Comparison of ENCODE assay signal across 20 cellular contexts in the genomic region with DNA sequence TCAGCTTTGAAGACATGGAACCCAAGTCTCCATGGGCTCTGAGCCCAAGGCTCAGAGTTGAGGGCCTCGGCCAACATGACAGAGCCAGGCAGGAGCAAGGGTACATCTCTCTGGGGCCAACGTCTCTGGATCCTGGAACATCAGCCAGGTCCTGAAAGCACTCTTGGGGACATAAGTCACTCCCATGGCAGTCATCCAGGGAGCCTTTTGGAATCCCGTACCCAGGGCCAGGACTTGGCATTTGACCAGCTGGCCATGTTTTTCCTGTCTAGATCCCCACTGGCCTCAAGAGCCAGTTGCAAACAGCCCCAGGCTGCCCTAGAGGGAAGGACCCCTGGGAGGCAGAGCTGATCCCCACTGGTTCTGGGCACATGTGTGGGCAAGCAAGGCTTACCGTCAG. TPM values are rescaled to one million over a fixed set of nuclear protein-coding genes. Genes with fewer than 3 reads are reported as not detected.
DNase-seq lines count a peak whose midpoint lies in the region; ATAC-seq and TF ChIP-seq lines count a peak whose summit lies in the region.
"Had no signal": no experiment of that assay in that cellular context is flagged by ENCODE, and none has a peak within 500 bp of the region (broad histone marks: within the 10 kb centered on the region; RNA-seq: fewer than 3 reads in every experiment).

No MANE protein-coding gene starts in this region.

- no peaks in the 10 kb centered on the region for H3K27me3 ChIP-seq in right cardiac atrium (ENCODE audit: control insufficient read depth, insufficient read depth)
- H3K27me3 ChIP-seq in thyroid gland: no peaks in the 10 kb centered on the region
- H3K27me3 ChIP-seq: SJCRH30 had no signal

- intact Hi-C loops in right cardiac atrium (cut with DNase I) (loop anchor here (2.0 to 10.0 kb wide), 6 partner anchors 74 to 717 kb away; no protein-coding TSS in a partner anchor), thyroid gland (cut with DNase I) (loop anchor here (5.0 kb wide), 1 partner anchor 77 kb away; no protein-coding TSS in a partner anchor)

- H3K4me1 ChIP-seq in right cardiac atrium (ENCODE audit: control insufficient read depth, insufficient read depth, low read length) (no peaks in the 10 kb centered on the region), thyroid gland (peaks cover 3 to 11% of the 10 kb centered on the region in 2 donors)
- H3K4me1 ChIP-seq: SJCRH30 had no signal

- H3K27ac ChIP-seq in coronary artery (peak overlapping the region in 1 of 2 donors; percentile 5), right cardiac atrium (ENCODE audit: low read length) (no peak overlapping the region), thyroid gland (no peak overlapping the region)
- H3K27ac ChIP-seq: PC-9, SJCRH30 had no signal

- WGBS in right cardiac atrium: 32% methylated on average over 4 of the region's 4 CpGs
- 42 to 45% methylated on average over 2 to 3 of the region's 4 CpGs for WGBS in thyroid gland, 2 donors

- peak; percentile 30 for DNase-seq in NCI-H2029 treated with DMSO at 0.1 percent for 48 hours (lab: John Stamatoyannopoulos, UW)
- DNase-seq in coronary artery (ENCODE audit: low spot score): peak; percentile 77
- DNase-seq in right cardiac atrium: peak; percentile 64 to 84 (median 76)
- peak; percentile 57 to 69 for DNase-seq in thyroid gland
- no peak for DNase-seq in NCI-H345 treated with DMSO at 0.1 percent for 48 hours (lab: John Stamatoyannopoulos, UW; ENCODE audit: unreplicated experiment)
- DNase-seq in stimulated activated CD4-positive, alpha-beta T cell treated with anti-CD3 and anti-CD28 coated beads, Interleukin-4, amount 100 ng/mL, for 24 hours: no peak
- DNase-seq in stimulated activated naive CD4-positive, alpha-beta T cell (lab: John Stamatoyannopoulos, UW): no peak
- DNase-seq: activated CD4-positive, alpha-beta memory T cell treated with anti-CD3 and anti-CD28 coated beads, Interleukin-2, amount 10 ng/mL, durations not matched to agents 7 days and 5 days; activated naive CD4-positive, alpha-beta T cell treated with anti-CD3 and anti-CD28 coated beads, Interleukin-2, amount 10 ng/mL, durations not matched to agents 7 days and 5 days; activated T-cell treated with anti-CD3 and anti-CD28 coated beads, Interleukin-2, amount 50 U/mL, for 1 hour; NCI-H1105 treated with DMSO at 0.1 percent for 48 hours; NCI-H2081; PC-9; SJCRH30; stimulated activated CD4-positive, alpha-beta T cell treated with anti-CD3 and anti-CD28 coated beads, Interleukin-4, amount 100 ng/mL, for 1 hour; stimulated activated naive B cell treated with anti-CD40 and anti-IgM and Interleukin-4, amounts not matched to agents 10 μg/mL and 1 μg/mL and 100 μg/mL, for 72 hours had no signal

- peak in 1 of 2 donors; percentile 22 for ATAC-seq in right cardiac atrium
- ATAC-seq: activated CD4-positive, CD25-positive, alpha-beta regulatory T cell treated with anti-CD3 and anti-CD28 coated beads, Interleukin-2, amount 50 U/mL, for 24 hours; HCT116; stimulated activated naive B cell treated with anti-CD40 and anti-IgM and Interleukin-4, amounts not matched to agents 10 μg/mL and 1 μg/mL and 100 μg/mL, for 72 hours; T-cell had no signal

- TF ChIP-seq POLR2A in thyroid gland (IDR thresholded peaks at IDR 0.05): no peak

- H3K9me3 ChIP-seq in right cardiac atrium (ENCODE audit: control insufficient read depth, low read length) (no peaks in the 10 kb centered on the region), thyroid gland (no peaks in the 10 kb centered on the region)
- H3K9me3 ChIP-seq: SJCRH30 had no signal

- no peaks in the 10 kb centered on the region for H3K36me3 ChIP-seq in thyroid gland
- H3K36me3 ChIP-seq: SJCRH30 had no signal

- H3K4me3 ChIP-seq in coronary artery (no peak overlapping the region), right cardiac atrium (ENCODE audit: low read length) (no peak overlapping the region), thyroid gland (replicated peaks in 1 of 3) (no peak overlapping the region)
- H3K4me3 ChIP-seq: PC-9, SJCRH30 had no signal

- no peak for TF ChIP-seq CTCF in coronary artery (IDR thresholded peaks at IDR 0.05)
- TF ChIP-seq CTCF in thyroid gland (IDR thresholded peaks at IDR 0.05): no peak

RNA-seq across cellular contexts. Expression of a gene that starts 4.3 kb away (rescaled TPM):
- total RNA-seq in right cardiac atrium (100 to 1,000 TPM; 102 to 154 (median 114) TPM), thyroid gland (10 to 100 TPM; 32.4 to 88.0 (median 47.6) TPM)
- 104 TPM for polyA plus RNA-seq in right cardiac atrium
- total RNA-seq: activated CD4-positive, alpha-beta memory T cell treated with anti-CD3 and anti-CD28 coated beads, Interleukin-2, amount 10 ng/mL, durations not matched to agents 7 days and 5 days; NCI-H460; PC-9; SJCRH30 had no signal

Comparison
In these comparisons a context has a peak if more than half of its experiments do, and no peak if none do; other contexts are left out.
1. DNase-seq: peak in NCI-H2029 treated with DMSO at 0.1 percent for 48 hours (single experiment), coronary artery (single experiment), right cardiac atrium (3 of 3) and thyroid gland (2 of 2); none in NCI-H345 treated with DMSO at 0.1 percent for 48 hours (single experiment), stimulated activated CD4-positive, alpha-beta T cell treated with anti-CD3 and anti-CD28 coated beads, Interleukin-4, amount 100 ng/mL, for 24 hours (single experiment) and stimulated activated naive CD4-positive, alpha-beta T cell (0 of 6).